Comparison of ENCODE assay signal across 13 cellular contexts in genomic region chr9:116499986-116500871, GRCh38.
DNase-seq lines count a peak whose midpoint lies in the region; ATAC-seq and TF ChIP-seq lines count a peak whose summit lies in the region.
"Had no signal": no experiment of that assay in that cellular context is flagged by ENCODE, and none has a peak within 500 bp of the region (broad histone marks: within the 10 kb centered on the region; RNA-seq: fewer than 3 reads in every experiment).

No MANE protein-coding gene starts in this region.

- H3K27ac ChIP-seq in HCT116 (ENCODE audit: low read depth, low read length) (no peak overlapping the region), WERI-Rb-1 (no peak overlapping the region), hepatocyte (no peak overlapping the region)
- H3K27ac ChIP-seq: sigmoid colon had no signal

- H3K27me3 ChIP-seq in HCT116 (ENCODE audit: insufficient read depth, low read length) (no peaks in the 10 kb centered on the region), WERI-Rb-1 (ENCODE audit: insufficient read depth, low read depth, severe bottlenecking) (no peaks in the 10 kb centered on the region), hepatocyte (no peaks in the 10 kb centered on the region)
- H3K27me3 ChIP-seq: sigmoid colon had no signal

- no peak for TF ChIP-seq RAD21 in HCT116 (IDR thresholded peaks at IDR 0.05; ENCODE audit: low read depth)

- intact Hi-C loops in HCT116 (cut with micrococcal nuclease) = loop anchor here (5.0 kb wide), 2 partner anchors 47 to 618 kb away; no protein-coding TSS in a partner anchor

- H2AFZ ChIP-seq in HCT116 (ENCODE audit: low read depth, low read length, poor library complexity, severe bottlenecking) = no peak overlapping the region
- H2AFZ ChIP-seq in hepatocyte = no peak overlapping the region

- H3K79me2 ChIP-seq in HCT116 (ENCODE audit: insufficient read depth, low read length) = no peaks in the 10 kb centered on the region
- H3K79me2 ChIP-seq in hepatocyte = no peaks in the 10 kb centered on the region

- TF ChIP-seq CTCF in HCT116 (IDR thresholded peaks at IDR 0.05 in 2 of 3, conservative IDR thresholded peaks at IDR 0.05 in 1 of 3; ENCODE audit: borderline replicate concordance in 1 of 3, insufficient read depth in 1 of 3, low read depth in 2 of 3, low read length in 2 of 3) (no peak), WERI-Rb-1 (IDR thresholded peaks at IDR 0.05; ENCODE audit: low read depth, low read length) (no peak), hepatocyte (IDR thresholded peaks at IDR 0.05; ENCODE audit: poor library complexity) (no peak)

- H3K36me3 ChIP-seq in HCT116 (ENCODE audit: control insufficient read depth in 1 of 2, insufficient read depth in 2 of 2, low read length in 2 of 2) (no peaks in the 10 kb centered on the region), WERI-Rb-1 (no peaks in the 10 kb centered on the region; the same call in 1 of the 2 replicates), hepatocyte (replicated peaks; ENCODE audit: insufficient read depth, low read depth) (no peaks in the 10 kb centered on the region)
- H3K36me3 ChIP-seq: sigmoid colon had no signal

- no peaks in the 10 kb centered on the region for H3K9me2 ChIP-seq in HCT116 (ENCODE audit: insufficient read depth)
- H3K9me2 ChIP-seq in hepatocyte (replicated peaks; ENCODE audit: insufficient read depth) = no peaks in the 10 kb centered on the region

- TF ChIP-seq POLR2A in HCT116 (IDR thresholded peaks at IDR 0.05; ENCODE audit: borderline replicate concordance, extremely low read depth, insufficient read depth, insufficient read length) = no peak

- H4K20me1 ChIP-seq in HCT116 (ENCODE audit: insufficient read depth) (no peaks in the 10 kb centered on the region), hepatocyte (ENCODE audit: insufficient read depth, poor library complexity, severe bottlenecking) (no peaks in the 10 kb centered on the region)

- no TSS peak for BruUV-seq in HCT116 (replicated peaks; lab: Mats Ljungman, UMichigan)

- H3K9me3 ChIP-seq in HCT116 (ENCODE audit: control insufficient read depth in 1 of 2, insufficient read depth in 1 of 2, low read depth in 1 of 2, low read length in 2 of 2) (no peaks in the 10 kb centered on the region), WERI-Rb-1 (ENCODE audit: severe bottlenecking) (no peaks in the 10 kb centered on the region), hepatocyte (ENCODE audit: low read depth) (no peaks in the 10 kb centered on the region)
- H3K9me3 ChIP-seq: sigmoid colon had no signal

- in situ Hi-C loops in ACHN (cut with HindIII; ENCODE audit: low pct_ligation_motif_present, low pct_unique_long_range_greater_than_20kb, low sequenced_read_pairs) = no loop called here

- H3K4me2 ChIP-seq in HCT116 (ENCODE audit: low read length) (peak overlapping the region; percentile 56), hepatocyte (no peak overlapping the region)

- H3K4me1 ChIP-seq in HCT116 (ENCODE audit: control insufficient read depth in 1 of 2, insufficient read depth in 2 of 2, low read length in 2 of 2) (peaks cover 4 to 33% of the 10 kb centered on the region in 2 experiments; a peak in 3 of 4 replicates), hepatocyte (ENCODE audit: insufficient read depth) (peaks cover 3% of the 10 kb centered on the region)
- H3K4me1 ChIP-seq: sigmoid colon had no signal

- 54% methylated on average over 5 of the region's 5 CpGs for WGBS in hepatocyte (ENCODE audit: low lambda C conversion rate, missing lambda C conversion rate)

- RAD21 ChIA-PET in HCT116 (lab: Charles Lee; ENCODE audit: low non-redundant PET in 1 of 2, low total read pairs in 2 of 2, uncharacterized antibody in 2 of 2, unreplicated experiment in 2 of 2) = no interaction called here

- POLR2A ChIA-PET in HCT116 (lab: Charles Lee) = no interaction called here

- no peak overlapping the region for H3K9ac ChIP-seq in HCT116 (ENCODE audit: low read length)

- peak; percentile 87 for DNase-seq in ACHN
- peak; percentile 49 for DNase-seq in HCT116 (ENCODE audit: low read depth, low spot score)
- DNase-seq in WERI-Rb-1 = peak; percentile 69
- DNase-seq in hepatocyte (ENCODE audit: low spot score) = peak; percentile 36
- DNase-seq in NK-92 (lab: John Stamatoyannopoulos, UW; ENCODE audit: unreplicated experiment) = no peak
- no peak for DNase-seq in NCI-H1417 treated with DMSO at 0.1 percent for 48 hours (lab: John Stamatoyannopoulos, UW)
- no peak for DNase-seq in T-helper 9 cell
- DNase-seq: C1 segment of cervical spinal cord, cortex of kidney, hypothalamus, NCI-H1930, sigmoid colon had no signal

- CTCF ChIA-PET in HCT116 (lab: Charles Lee) = no interaction called here

- ATAC-seq in HCT116 = peak; percentile 86
- ATAC-seq in HG02642 (IDR thresholded peaks at IDR 0.05; ENCODE audit: poor library complexity, unreplicated experiment) = no peak

- H3K4me3 ChIP-seq in HCT116 (replicated peaks in 1 of 2; ENCODE audit: low read depth in 1 of 2, low read length in 2 of 2) = peak overlapping the region in 1 of 2 experiments; percentile 16; a peak in 1 of 4 replicates
- H3K4me3 ChIP-seq in WERI-Rb-1 (ENCODE audit: low read depth, low read length) = no peak overlapping the region
- H3K4me3 ChIP-seq in hepatocyte = no peak overlapping the region
- H3K4me3 ChIP-seq: sigmoid colon had no signal

TF ChIP-seq in HCT116, 20 proteins besides CTCF, POLR2A, EP300 and RAD21:
- TF ChIP-seq ZNF274 (IDR thresholded peaks at IDR 0.05; ENCODE audit: low read depth, low read length) (no peak), POLR2AphosphoS5 (IDR thresholded peaks at IDR 0.05; ENCODE audit: low read depth, low read length) (no peak), SIN3A (IDR thresholded peaks at IDR 0.05; ENCODE audit: low read depth) (no peak), FOSL1 (IDR thresholded peaks at IDR 0.05; ENCODE audit: low read depth) (peak; percentile 45; the same call in 1 of the 2 replicates), CBX3 (IDR thresholded peaks at IDR 0.05; ENCODE audit: low read depth) (no peak; the same call in 1 of the 2 replicates), CEBPB (IDR thresholded peaks at IDR 0.05; ENCODE audit: low read depth) (peak; percentile 38; the same call in 1 of the 2 replicates), SRF (IDR thresholded peaks at IDR 0.05; ENCODE audit: low read depth) (peak; percentile 59), ATF3 (IDR thresholded peaks at IDR 0.05) (no peak), TCF7L2 (IDR thresholded peaks at IDR 0.05; ENCODE audit: borderline replicate concordance, extremely low read depth, insufficient read depth, insufficient read length) (no peak), ZBTB33 (IDR thresholded peaks at IDR 0.05; ENCODE audit: extremely low read depth, insufficient replicate concordance, low read length) (no peak), ELF1 (IDR thresholded peaks at IDR 0.05; ENCODE audit: borderline replicate concordance, low read depth) (no peak), JUND (IDR thresholded peaks at IDR 0.05) (peak; percentile 47; the same call in 1 of the 2 replicates)
TF ChIP-seq in HCT116: peak in this region for 4.

Comparison
In these comparisons a context has a peak if more than half of its experiments do, and no peak if none do; other contexts are left out.
1. DNase-seq: peak in ACHN (single experiment), HCT116 (single experiment), WERI-Rb-1 (single experiment) and hepatocyte (single experiment); none in NK-92 (single experiment), NCI-H1417 treated with DMSO at 0.1 percent for 48 hours (single experiment) and T-helper 9 cell (single experiment).